ENCODE assay signal across 34 cellular contexts in the genomic region with DNA sequence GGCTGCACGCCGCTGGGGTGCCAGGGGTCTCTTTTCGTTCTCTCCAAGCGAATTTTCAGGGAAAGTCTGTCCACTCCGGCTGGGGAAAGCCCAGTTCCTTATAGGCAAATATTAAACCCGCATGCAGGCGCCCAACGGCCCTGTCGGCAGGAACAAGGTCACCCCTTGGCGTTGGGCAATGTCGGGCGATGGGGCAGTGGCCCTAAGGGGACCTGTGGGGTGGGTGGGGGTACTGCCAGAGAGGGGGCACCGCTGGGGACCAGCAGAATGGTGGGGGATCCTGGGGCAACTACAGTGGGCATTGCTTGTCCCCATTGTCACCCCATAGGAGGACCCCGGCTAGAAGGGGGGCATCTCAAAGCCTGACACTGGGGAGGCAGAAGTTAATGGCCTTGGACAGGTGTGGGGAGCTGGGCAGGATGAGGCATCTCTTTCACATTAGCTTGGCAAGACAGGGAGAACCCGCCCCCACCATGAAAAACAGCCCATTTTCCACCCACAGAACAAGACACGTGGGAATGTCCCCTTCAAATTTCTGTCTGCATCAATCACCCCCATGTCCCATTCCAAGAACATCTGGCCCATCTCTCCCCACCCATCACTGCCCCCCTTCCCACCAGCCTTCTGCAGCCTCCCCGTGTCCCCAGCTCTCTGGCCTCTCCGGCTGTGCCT. TPM values are rescaled to one million over a fixed set of nuclear protein-coding genes. Genes with fewer than 3 reads are reported as not detected.
DNase-seq lines count a peak whose midpoint lies in the region; ATAC-seq, FAIRE-seq and TF ChIP-seq lines count a peak whose summit lies in the region.
"Had no signal": no experiment of that assay in that cellular context is flagged by ENCODE, and none has a peak within 500 bp of the region (broad histone marks: within the 10 kb centered on the region; RNA-seq: fewer than 3 reads in every experiment).

No MANE protein-coding gene starts in this region.

- H3K4me3 Mint-ChIP-seq in Caco-2 (ENCODE audit: unreplicated experiment) (peak overlapping the region; percentile 59), progenitor cell of endocrine pancreas (ENCODE audit: low read depth) (peak overlapping the region; percentile 60)
- H3K4me3 Mint-ChIP-seq: activated CD4-positive, alpha-beta T cell treated with anti-CD3 and anti-CD28 coated beads, Interleukin-2, amount 10 ng/mL, durations not matched to agents 7 days and 5 days; activated CD8-positive, alpha-beta memory T cell treated with anti-CD3 and anti-CD28 coated beads, Interleukin-2, amount 10 ng/mL, durations not matched to agents 7 days and 5 days; activated naive CD8-positive, alpha-beta T cell had no signal

- WGBS in A549 (ENCODE audit: missing lambda C conversion rate): 22% methylated on average over 14 of the region's 18 CpGs
- WGBS in thyroid gland, 2 donors: 8 to 13% methylated on average over 14 to 18 of the region's 18 CpGs

- no peak for ATAC-seq in A549
- peak; percentile 13 for ATAC-seq in left lobe of liver
- no peak for ATAC-seq in HG03457 (IDR thresholded peaks at IDR 0.05; ENCODE audit: unreplicated experiment)
- ATAC-seq: activated CD8-positive, alpha-beta memory T cell treated with anti-CD3 and anti-CD28 coated beads, Interleukin-2, amount 10 ng/mL, durations not matched to agents 7 days and 5 days had no signal

- no peak overlapping the region for H3K27ac ChIP-seq in A549
- H3K27ac ChIP-seq in thyroid gland: no peak overlapping the region
- H3K27ac ChIP-seq: cardiac muscle cell, coronary artery, HL-60, prostate gland, transverse colon, WERI-Rb-1 had no signal

- peaks cover 26% of the 10 kb centered on the region for H3K27me3 Mint-ChIP-seq in Caco-2 (ENCODE audit: insufficient read depth, unreplicated experiment)
- peaks cover 74% of the 10 kb centered on the region for H3K27me3 Mint-ChIP-seq in progenitor cell of endocrine pancreas

- no peak for FAIRE-seq in A549 (lab: Jason Lieb, UNC)
- FAIRE-seq: D721Med, kidney, small intestine had no signal

- peaks cover 20% of the 10 kb centered on the region; the same call in 2 of the 3 replicates for H3K4me1 ChIP-seq in A549
- peaks cover 8% of the 10 kb centered on the region for H3K4me1 ChIP-seq in Caco-2
- peaks cover 0 to 18% of the 10 kb centered on the region in 2 donors for H3K4me1 ChIP-seq in thyroid gland
- H3K4me1 ChIP-seq: prostate gland had no signal

- H3K27ac Mint-ChIP-seq in Caco-2 (ENCODE audit: unreplicated experiment) (no peak overlapping the region), progenitor cell of endocrine pancreas (no peak overlapping the region)
- H3K27ac Mint-ChIP-seq: activated CD4-positive, alpha-beta T cell treated with anti-CD3 and anti-CD28 coated beads, Interleukin-2, amount 10 ng/mL, durations not matched to agents 7 days and 5 days; activated CD8-positive, alpha-beta memory T cell treated with anti-CD3 and anti-CD28 coated beads, Interleukin-2, amount 10 ng/mL, durations not matched to agents 7 days and 5 days; activated naive CD8-positive, alpha-beta T cell; CD14-positive monocyte had no signal

- peaks cover 9% of the 10 kb centered on the region for H3K4me1 Mint-ChIP-seq in Caco-2 (ENCODE audit: low read depth, unreplicated experiment)
- peaks cover 10% of the 10 kb centered on the region for H3K4me1 Mint-ChIP-seq in progenitor cell of endocrine pancreas (ENCODE audit: low read depth)
- H3K4me1 Mint-ChIP-seq: CD14-positive monocyte had no signal

- intact Hi-C loops in Caco-2 (cut with micrococcal nuclease; ENCODE audit: unreplicated experiment) (no loop called here), thyroid gland (cut with DNase I) (no loop called here)

- H3K36me3 ChIP-seq in Caco-2 (ENCODE audit: control insufficient read depth, insufficient read depth, low read length) (no peaks in the 10 kb centered on the region), thyroid gland (no peaks in the 10 kb centered on the region)
- H3K36me3 ChIP-seq: cardiac muscle cell, prostate gland, transverse colon, WERI-Rb-1 had no signal

- H3K36me3 Mint-ChIP-seq in Caco-2 (ENCODE audit: insufficient read depth, unreplicated experiment) (peaks cover 6% of the 10 kb centered on the region), progenitor cell of endocrine pancreas (ENCODE audit: insufficient read depth) (peaks cover 3% of the 10 kb centered on the region)
- H3K36me3 Mint-ChIP-seq: activated CD8-positive, alpha-beta memory T cell treated with anti-CD3 and anti-CD28 coated beads, Interleukin-2, amount 10 ng/mL, durations not matched to agents 7 days and 5 days; activated naive CD8-positive, alpha-beta T cell; CD14-positive monocyte had no signal

- no peak for TF ChIP-seq RAD21 in A549 (conservative IDR thresholded peaks at IDR 0.05 in 1 of 2, IDR thresholded peaks at IDR 0.05 in 1 of 2)

- TF ChIP-seq CTCF in A549 (IDR thresholded peaks at IDR 0.05) (no peak), Caco-2 (IDR thresholded peaks at IDR 0.05; ENCODE audit: insufficient read depth in 1 of 2, low read depth in 1 of 2, low read length in 1 of 2, severe bottlenecking in 1 of 2, unreplicated experiment in 1 of 2) (no peak), progenitor cell of endocrine pancreas (IDR thresholded peaks at IDR 0.05; ENCODE audit: unreplicated experiment) (no peak), thyroid gland (IDR thresholded peaks at IDR 0.05) (no peak)

- BruUV-seq in Caco-2 (replicated peaks; lab: Mats Ljungman, UMichigan): no TSS peak

- H3K4me3 ChIP-seq in A549: no peak overlapping the region
- no peak overlapping the region for H3K4me3 ChIP-seq in Caco-2 (ENCODE audit: low read depth, low read length)
- H3K4me3 ChIP-seq in thyroid gland (replicated peaks in 1 of 3): no peak overlapping the region
- H3K4me3 ChIP-seq: coronary artery, lung, prostate gland, transverse colon had no signal

- no peak for DNase-seq in A549 (ENCODE audit: low read depth in 1 of 2, low spot score in 1 of 2)
- no peak for DNase-seq in Caco-2
- DNase-seq in left lobe of liver (ENCODE audit: low spot score): no peak
- no peak for DNase-seq in progenitor cell of endocrine pancreas (ENCODE audit: low spot score, unreplicated experiment)
- DNase-seq in NCI-H1105 (lab: John Stamatoyannopoulos, UW): no peak
- no peak for DNase-seq in thyroid gland
- DNase-seq: activated CD4-positive, alpha-beta T cell treated with anti-CD3 and anti-CD28 coated beads, Interleukin-2, amount 10 ng/mL, durations not matched to agents 7 days and 5 days; activated CD8-positive, alpha-beta memory T cell treated with anti-CD3 and anti-CD28 coated beads, Interleukin-2, amount 10 ng/mL, durations not matched to agents 7 days and 5 days; aorta; effector memory CD4-positive, alpha-beta T cell; glutamatergic neuron; kidney; NCI-H1048; NCI-H1930; SIG-M5; small intestine; stimulated activated CD4-positive, alpha-beta T cell treated with anti-CD3 and anti-CD28 coated beads, Interleukin-1b, Interleukin-23, amount 100 ng/mL, for 48 hours; stimulated activated CD8-positive, alpha-beta memory T cell treated with anti-CD3 and anti-CD28 coated beads, Interleukin-4, amount 100 ng/mL, for 48 hours; SW 1271; T-helper 9 cell; transverse colon; WERI-Rb-1 had no signal

- TF ChIP-seq EP300 in A549 (IDR thresholded peaks at IDR 0.05): no peak

- H3K9me3 ChIP-seq in A549: no peaks in the 10 kb centered on the region
- H3K9me3 ChIP-seq in Caco-2: no peaks in the 10 kb centered on the region
- H3K9me3 ChIP-seq in thyroid gland: no peaks in the 10 kb centered on the region
- H3K9me3 ChIP-seq: prostate gland, transverse colon had no signal

- CTCF ChIA-PET in A549 (lab: Yijun Ruan, JAX): interaction anchor here (0.7 to 25.5 kb wide), 8 partner anchors 8 to 548 kb away, joined by 3 to 1333 read pairs (median 7); a partner anchor contains a TSS
- CTCF ChIA-PET in Caco-2 (lab: Charles Lee): interaction anchor here (1.3 to 11.5 kb wide), 2 partner anchors 108 to 263 kb away, joined by 8 to 157 read pairs; no protein-coding TSS in a partner anchor

- H3K27me3 ChIP-seq in Caco-2 (replicated peaks; ENCODE audit: control insufficient read depth, insufficient read depth, low read length) (peaks cover 2% of the 10 kb centered on the region), thyroid gland (peaks cover 32% of the 10 kb centered on the region)

- no peaks in the 10 kb centered on the region for H3K9me3 Mint-ChIP-seq in Caco-2 (ENCODE audit: unreplicated experiment)
- no peaks in the 10 kb centered on the region for H3K9me3 Mint-ChIP-seq in progenitor cell of endocrine pancreas (ENCODE audit: low read depth)
- H3K9me3 Mint-ChIP-seq: activated CD4-positive, alpha-beta T cell treated with anti-CD3 and anti-CD28 coated beads, Interleukin-2, amount 10 ng/mL, durations not matched to agents 7 days and 5 days had no signal

- POLR2A ChIA-PET in A549 (lab: Yijun Ruan, JAX) (no interaction called here), Caco-2 (lab: Charles Lee) (interaction anchor here (0.6 kb wide), 1 partner anchor 106 kb away, joined by 3 read pairs; no protein-coding TSS in a partner anchor)

- peak overlapping the region; percentile 73; the same call in 1 of the 3 replicates for H3K4me2 ChIP-seq in A549

- TF ChIP-seq POLR2A in A549 (IDR thresholded peaks at IDR 0.05; ENCODE audit: low read length): no peak
- TF ChIP-seq POLR2A in thyroid gland (IDR thresholded peaks at IDR 0.05): no peak

RNA-seq across cellular contexts. Expression of a gene that starts 5.5 kb away (rescaled TPM):
- polyA plus RNA-seq in A549 (2011; rRNA removed): 2.0 and 4.9 TPM in 2 replicates
- 1.4 and 1.6 TPM in 2 replicates for polyA plus RNA-seq in A549 (2012; cell fraction: cytosol; rRNA removed)
- 1.3 and 1.7 TPM in 2 replicates for polyA plus RNA-seq in A549 (2012; cell fraction: nucleus; rRNA removed)
- 1.1 to 4.2 TPM (median 2.9 TPM) in 3 replicates for polyA plus RNA-seq in A549 (2017; fragmentation: RNase III; extraction: RNeasy Plus Mini Kit Qiagen cat#74134 plus additional on column Dnase treatment)
- 8.9 and 10.0 TPM in 2 replicates for polyA minus RNA-seq in A549 (2011; rRNA and poly(A)+ RNA removed)
- total RNA-seq in Caco-2 (2022): 1,375 and 1,397 TPM in 2 replicates
- 254 TPM for total RNA-seq in left lobe of liver
- total RNA-seq in progenitor cell of endocrine pancreas: 4,678 and 5,100 TPM in 2 replicates
- total RNA-seq in thyroid gland: 10 to 100 TPM in 3 of 4 donors, 1 to 10 TPM in 1; 9.9 to 26.6 (median 18.1) TPM
- polyA plus RNA-seq: CD14-positive monocyte had no signal

RNA-seq across cellular contexts. Expression of a gene that starts 16.3 kb away (rescaled TPM):
- not detected in 2 replicates for polyA plus RNA-seq in A549 (2011; rRNA removed)
- polyA plus RNA-seq in A549 (2012; cell fraction: cytosol; rRNA removed): not detected in 2 replicates
- polyA plus RNA-seq in A549 (2012; cell fraction: nucleus; rRNA removed): not detected in 2 replicates
- polyA plus RNA-seq in A549 (2017; fragmentation: RNase III; extraction: RNeasy Plus Mini Kit Qiagen cat#74134 plus additional on column Dnase treatment): not detected in 3 replicates
- not detected in 2 replicates for polyA minus RNA-seq in A549 (2011; rRNA and poly(A)+ RNA removed)
- total RNA-seq in Caco-2 (2022): not detected in 2 replicates
- not detected for total RNA-seq in left lobe of liver
- 68.7 and 75.2 TPM in 2 replicates for total RNA-seq in progenitor cell of endocrine pancreas
- not detected for total RNA-seq in thyroid gland
- total RNA-seq: activated CD4-positive, alpha-beta T cell treated with anti-CD3 and anti-CD28 coated beads, Interleukin-2, amount 10 ng/mL, durations not matched to agents 7 days and 5 days; activated CD8-positive, alpha-beta memory T cell treated with anti-CD3 and anti-CD28 coated beads, Interleukin-2, amount 10 ng/mL, durations not matched to agents 7 days and 5 days; cardiac muscle cell; epithelial cell of proximal tubule; kidney; LHCN-M2; lung; prostate gland; transverse colon had no signal
- polyA plus RNA-seq: AG04450, cardiac muscle cell, CD14-positive monocyte had no signal

RNA-seq across cellular contexts. Expression of a gene that starts 26.9 kb away (rescaled TPM):
- not detected in 2 replicates for polyA plus RNA-seq in A549 (2011; rRNA removed)
- polyA plus RNA-seq in A549 (2012; cell fraction: cytosol; rRNA removed): 0.04 TPM in 2 replicates
- polyA plus RNA-seq in A549 (2012; cell fraction: nucleus; rRNA removed): 0.05 and 0.06 TPM in 2 replicates
- not detected in 3 replicates for polyA plus RNA-seq in A549 (2017; fragmentation: RNase III; extraction: RNeasy Plus Mini Kit Qiagen cat#74134 plus additional on column Dnase treatment)
- polyA minus RNA-seq in A549 (2011; rRNA and poly(A)+ RNA removed): 0.15 TPM in 1 of 2 replicates, not detected in the other
- total RNA-seq in Caco-2 (2022): not detected in 2 replicates
- total RNA-seq in left lobe of liver: not detected
- 0.53 and 1.1 TPM in 2 replicates for total RNA-seq in progenitor cell of endocrine pancreas
- not detected for total RNA-seq in thyroid gland
- total RNA-seq: activated CD4-positive, alpha-beta T cell treated with anti-CD3 and anti-CD28 coated beads, Interleukin-2, amount 10 ng/mL, durations not matched to agents 7 days and 5 days; activated CD8-positive, alpha-beta memory T cell treated with anti-CD3 and anti-CD28 coated beads, Interleukin-2, amount 10 ng/mL, durations not matched to agents 7 days and 5 days; cardiac muscle cell; kidney; LHCN-M2; transverse colon had no signal
- polyA plus RNA-seq: AG04450, aorta, cardiac muscle cell, CD14-positive monocyte had no signal

Comparison
In these comparisons a context has a peak if more than half of its experiments do, and no peak if none do; other contexts are left out.
1. RNA of a gene that starts 16.3 kb away (total RNA-seq): 68.7 to 75.2 TPM in progenitor cell of endocrine pancreas; not detected in left lobe of liver (single experiment), not detected in Caco-2 and not detected in thyroid gland; every median in the first group is over 10 times any median in the second.